12 cellular contexts compared by ENCODE assay signal in the genomic region with DNA sequence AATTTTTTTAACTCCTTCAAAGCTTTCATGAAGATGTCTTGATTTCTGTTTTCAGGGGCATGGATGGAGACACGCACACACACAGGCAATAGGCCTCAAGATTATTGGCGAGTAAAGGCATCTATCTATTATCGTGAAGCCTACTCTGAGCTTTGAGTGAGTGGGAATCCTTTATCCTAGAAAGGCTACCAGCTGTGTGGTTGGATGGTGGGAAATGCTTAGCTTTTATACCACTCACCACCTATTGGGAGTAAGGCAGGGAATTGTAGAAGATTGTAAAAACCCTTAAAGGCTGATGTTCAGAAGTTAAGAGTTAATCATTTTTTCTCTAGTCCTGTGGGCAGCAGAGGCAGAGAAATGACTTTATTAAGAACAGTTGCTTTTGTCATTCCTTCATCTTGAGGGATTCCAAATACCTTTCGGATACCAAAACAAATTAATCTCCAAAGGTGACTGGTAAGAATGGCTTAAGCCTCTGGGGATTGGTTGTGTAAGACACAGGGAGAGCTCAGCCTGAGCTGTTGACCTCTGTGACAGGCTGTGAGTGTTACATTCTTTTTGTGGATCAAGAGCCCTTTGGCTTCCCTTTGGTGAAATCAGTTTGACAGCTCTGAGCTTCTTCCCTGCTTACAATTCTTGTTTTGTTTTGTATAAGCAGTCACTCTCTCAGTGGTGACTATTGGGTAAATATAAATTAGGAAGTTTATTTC. TPM values are rescaled to one million over a fixed set of nuclear protein-coding genes. Genes with fewer than 3 reads are reported as not detected.
DNase-seq lines count a peak whose midpoint lies in the region; ATAC-seq, FAIRE-seq and TF ChIP-seq lines count a peak whose summit lies in the region.
"Had no signal": no experiment of that assay in that cellular context is flagged by ENCODE, and none has a peak within 500 bp of the region (broad histone marks: within the 10 kb centered on the region; RNA-seq: fewer than 3 reads in every experiment).

No MANE protein-coding gene starts in this region.

- peak overlapping the region; percentile 59 for H3K9ac ChIP-seq in adipocyte (ENCODE audit: low read length)

- no peak for FAIRE-seq in small intestine (lab: Jason Lieb, UNC)

- H3K27ac Mint-ChIP-seq in GM23338: no peak overlapping the region
- no peak overlapping the region for H3K27ac Mint-ChIP-seq in activated T-helper 17 cell treated with anti-CD3 and anti-CD28 coated beads, Interleukin-2, amount 50 U/mL, for 72 hours
- H3K27ac Mint-ChIP-seq: T-helper 2 cell treated with Interferon-gamma antibody and Interleukin-4, amounts not matched to agents 5 μg/mL and 100 μg/mL, for 36 hours had no signal

- H3K4me3 Mint-ChIP-seq in GM23338: no peak overlapping the region
- H3K4me3 Mint-ChIP-seq in activated T-helper 17 cell treated with anti-CD3 and anti-CD28 coated beads, Interleukin-2, amount 50 U/mL, for 72 hours: no peak overlapping the region
- H3K4me3 Mint-ChIP-seq: activated T-cell treated with anti-CD3 and anti-CD28 coated beads, Interleukin-2, amount 50 U/mL, for 4 hours; T-helper 2 cell treated with Interferon-gamma antibody and Interleukin-4, amounts not matched to agents 5 μg/mL and 100 μg/mL, for 36 hours had no signal

- H3F3A ChIP-seq in GM23338 (replicated peaks; ENCODE audit: low read depth): no peaks in the 10 kb centered on the region

- ATAC-seq in GM23338 (peak; percentile 89), left ventricle myocardium superior (peak; percentile 88), GM18502 (IDR thresholded peaks at IDR 0.05; ENCODE audit: poor library complexity, unreplicated experiment) (no peak), HG03571 (IDR thresholded peaks at IDR 0.05; ENCODE audit: unreplicated experiment) (no peak)
- no peak for ATAC-seq in activated T-helper 17 cell treated with anti-CD3 and anti-CD28 coated beads, Interleukin-2, amount 50 U/mL, for 72 hours (replicated peaks)
- ATAC-seq: activated T-cell treated with anti-CD3 and anti-CD28 coated beads, Interleukin-2, amount 50 U/mL, for 4 hours had no signal

- H3K36me3 Mint-ChIP-seq in GM23338 (ENCODE audit: low read depth): peaks cover 3% of the 10 kb centered on the region; the same call in 2 of the 3 replicates
- H3K36me3 Mint-ChIP-seq in activated T-helper 17 cell treated with anti-CD3 and anti-CD28 coated beads, Interleukin-2, amount 50 U/mL, for 72 hours (ENCODE audit: low read depth): peaks cover 11% of the 10 kb centered on the region

- no peak overlapping the region for H2AFZ ChIP-seq in GM23338

- H3K9me2 ChIP-seq in GM23338 (ENCODE audit: insufficient read depth): no peaks in the 10 kb centered on the region

- H4K20me1 ChIP-seq in GM23338 (replicated peaks; ENCODE audit: insufficient read depth): peaks cover 19% of the 10 kb centered on the region

- WGBS in small intestine, 3 donors: 91 to 99% (median 95%) methylated on average over 4 of the region's 4 CpGs

- no peaks in the 10 kb centered on the region for H3K9me3 Mint-ChIP-seq in GM23338
- no peaks in the 10 kb centered on the region for H3K9me3 Mint-ChIP-seq in activated T-helper 17 cell treated with anti-CD3 and anti-CD28 coated beads, Interleukin-2, amount 50 U/mL, for 72 hours
- H3K9me3 Mint-ChIP-seq: activated T-cell treated with anti-CD3 and anti-CD28 coated beads, Interleukin-2, amount 50 U/mL, for 4 hours; T-helper 2 cell treated with Interferon-gamma antibody and Interleukin-4, amounts not matched to agents 5 μg/mL and 100 μg/mL, for 36 hours had no signal

- H3K4me1 Mint-ChIP-seq in GM23338: peaks cover 32% of the 10 kb centered on the region
- H3K4me1 Mint-ChIP-seq in activated T-helper 17 cell treated with anti-CD3 and anti-CD28 coated beads, Interleukin-2, amount 50 U/mL, for 72 hours: peaks cover 12% of the 10 kb centered on the region

- H3K9me3 ChIP-seq in adipocyte (ENCODE audit: control insufficient read depth, low read length): no peaks in the 10 kb centered on the region
- no peaks in the 10 kb centered on the region for H3K9me3 ChIP-seq in small intestine (ENCODE audit: control insufficient read depth, low read depth)

- H3K27ac ChIP-seq in GM23338 (ENCODE audit: low read depth): no peak overlapping the region
- H3K27ac ChIP-seq in small intestine (ENCODE audit: low read depth in 1 of 2, low read length in 1 of 2): no peak overlapping the region

- H3K4me2 ChIP-seq in GM23338: no peak overlapping the region

- H3K36me3 ChIP-seq in GM23338 (ENCODE audit: insufficient read depth): no peaks in the 10 kb centered on the region
- no peaks in the 10 kb centered on the region for H3K36me3 ChIP-seq in adipocyte (ENCODE audit: control insufficient read depth, insufficient read depth, low read length, severe bottlenecking)
- no peaks in the 10 kb centered on the region for H3K36me3 ChIP-seq in small intestine (ENCODE audit: control insufficient read depth in 2 of 2, insufficient read depth in 2 of 2, low read length in 2 of 2)

- no peaks in the 10 kb centered on the region for H3K4me1 ChIP-seq in GM23338 (ENCODE audit: insufficient read depth)
- peaks cover 35% of the 10 kb centered on the region for H3K4me1 ChIP-seq in adipocyte (ENCODE audit: control insufficient read depth, insufficient read depth, low read length)
- no peaks in the 10 kb centered on the region for H3K4me1 ChIP-seq in small intestine (ENCODE audit: control insufficient read depth in 2 of 2, insufficient read depth in 1 of 2, low read depth in 1 of 2, low read length in 1 of 2)

- peaks cover 59% of the 10 kb centered on the region for H3K79me2 ChIP-seq in GM23338 (replicated peaks; ENCODE audit: insufficient read depth)

- H3K27me3 ChIP-seq in GM23338 (ENCODE audit: insufficient read depth) (no peaks in the 10 kb centered on the region), adipocyte (replicated peaks; ENCODE audit: control insufficient read depth, insufficient read depth, low read length) (no peaks in the 10 kb centered on the region), small intestine (ENCODE audit: control insufficient read depth in 2 of 2, insufficient read depth in 2 of 2, low read length in 2 of 2) (no peaks in the 10 kb centered on the region)

- no peak overlapping the region for H3K4me3 ChIP-seq in GM23338
- H3K4me3 ChIP-seq in adipocyte (ENCODE audit: low read length): no peak overlapping the region
- H3K4me3 ChIP-seq in retinal pigment epithelial cell (ENCODE audit: low read length): no peak overlapping the region
- H3K4me3 ChIP-seq in small intestine (ENCODE audit: low read depth in 1 of 2, low read length in 2 of 2): no peak overlapping the region

- TF ChIP-seq CTCF in GM23338 (conservative IDR thresholded peaks at IDR 0.05; ENCODE audit: low read depth in 2 of 2) (no peak), retinal pigment epithelial cell (conservative IDR thresholded peaks at IDR 0.05; ENCODE audit: low read depth, low read length) (no peak)

- H3K27me3 Mint-ChIP-seq in GM23338 (ENCODE audit: insufficient read depth, low read depth, poor library complexity): peaks cover 2% of the 10 kb centered on the region
- no peaks in the 10 kb centered on the region for H3K27me3 Mint-ChIP-seq in activated T-helper 17 cell treated with anti-CD3 and anti-CD28 coated beads, Interleukin-2, amount 50 U/mL, for 72 hours

- no peak for DNase-seq in GM23338 (ENCODE audit: low spot score)
- DNase-seq in adipocyte (ENCODE audit: low read depth): peak; percentile 30
- DNase-seq in left ventricle myocardium superior: no peak
- peak; percentile 81 for DNase-seq in retinal pigment epithelial cell (ENCODE audit: low read depth)
- no peak for DNase-seq in small intestine
- DNase-seq: activated T-cell treated with anti-CD3 and anti-CD28 coated beads, Interleukin-2, amount 50 U/mL, for 4 hours; NCI-H1436 treated with DMSO at 0.1 percent for 48 hours; OCI-M1 had no signal

- intact Hi-C loops in left ventricle myocardium superior (cut with micrococcal nuclease): no loop called here

TF ChIP-seq in GM23338, 12 proteins besides CTCF, POLR2A, EP300 and RAD21 (continues in another document):
- no peak for TF ChIP-seq ZNF114 (CRISPR knock-in tag; IDR thresholded peaks at IDR 0.05)

RNA-seq across cellular contexts. Expression of gene CTNNBL1, which starts 33.6 kb away (rescaled TPM):
- 36.3 and 46.1 TPM in 2 replicates for total RNA-seq in GM23338 (2014; rRNA removed; shearing (Covaris generic))
- 68.7 and 71.2 TPM in 2 replicates for polyA plus RNA-seq in GM23338 (2016; fragmentation: Nextera tagmentation; extraction: Ambion mirVana)
- 63.4 TPM for total RNA-seq in left ventricle myocardium superior
- total RNA-seq in activated T-helper 17 cell treated with anti-CD3 and anti-CD28 coated beads, Interleukin-2, amount 50 U/mL, for 72 hours: 10 to 100 TPM; 59.0 to 91.3 TPM
- 10 to 100 TPM; 36.2 to 66.5 (median 55.5) TPM for polyA plus RNA-seq in small intestine

Comparison
In these comparisons a context has a peak if more than half of its experiments do, and no peak if none do; other contexts are left out.
1. ATAC-seq: peak in GM23338 (single experiment) and left ventricle myocardium superior (single experiment); none in activated T-helper 17 cell treated with anti-CD3 and anti-CD28 coated beads, Interleukin-2, amount 50 U/mL, for 72 hours (single experiment), GM18502 (single experiment) and HG03571 (single experiment).
2. DNase-seq: peak in adipocyte (single experiment) and retinal pigment epithelial cell (single experiment); none in GM23338 (single experiment), left ventricle myocardium superior (single experiment) and small intestine (single experiment).